15 cellular contexts compared by ENCODE assay signal in genomic region chr5:96218653-96219052, GRCh38.
DNase-seq lines count a peak whose midpoint lies in the region; ATAC-seq and TF ChIP-seq lines count a peak whose summit lies in the region.
"Had no signal": no experiment of that assay in that cellular context is flagged by ENCODE, and none has a peak within 500 bp of the region (broad histone marks: within the 10 kb centered on the region; RNA-seq: fewer than 3 reads in every experiment).

No MANE protein-coding gene starts in this region.

- peak; percentile 83 for ATAC-seq in WTC11
- no peak for ATAC-seq in GM18870 (IDR thresholded peaks at IDR 0.05; ENCODE audit: unreplicated experiment)
- ATAC-seq: CD8-positive, alpha-beta T cell had no signal

- no peak for TF ChIP-seq POLR2A in breast epithelium (IDR thresholded peaks at IDR 0.05)

- DNase-seq in MCF 10A (ENCODE audit: unreplicated experiment) (no peak), breast epithelium (ENCODE audit: low spot score in 2 of 2) (no peak), WTC11 (ENCODE audit: low spot score) (no peak), iPS-NIHi7 (ENCODE audit: extremely low spot score) (peak; percentile 22), T-helper 2 cell (no peak), hippocampal formation (lab: John Stamatoyannopoulos, UW) (no peak), NCI-H2227 (lab: John Stamatoyannopoulos, UW; ENCODE audit: unreplicated experiment) (no peak)
- DNase-seq: CD8-positive, alpha-beta T cell; COR-L47; DMS153; DMS79 treated with DMSO at 0.1 percent for 48 hours; EL had no signal

- H3K4me1 Mint-ChIP-seq in MCF 10A (ENCODE audit: insufficient read depth, unreplicated experiment), result peaks cover 13% of the 10 kb centered on the region
- H3K4me1 Mint-ChIP-seq in WTC11, result peaks cover 5% of the 10 kb centered on the region; the same call in 1 of the 2 replicates

- no peaks in the 10 kb centered on the region for H3K27me3 ChIP-seq in breast epithelium

- H3K9me3 Mint-ChIP-seq in MCF 10A (ENCODE audit: unreplicated experiment), result peaks cover 7% of the 10 kb centered on the region
- H3K9me3 Mint-ChIP-seq in WTC11, result peaks cover 3% of the 10 kb centered on the region; the same call in 1 of the 2 replicates
- H3K9me3 Mint-ChIP-seq: CD8-positive, alpha-beta T cell had no signal

- no peaks in the 10 kb centered on the region for H3K4me1 ChIP-seq in breast epithelium

- H3K36me3 Mint-ChIP-seq in MCF 10A (ENCODE audit: insufficient read depth, unreplicated experiment) (no peaks in the 10 kb centered on the region), WTC11 (no peaks in the 10 kb centered on the region)
- H3K36me3 Mint-ChIP-seq: CD14-positive monocyte; CD8-positive, alpha-beta T cell had no signal

- no peak overlapping the region for H3K4me3 ChIP-seq in breast epithelium

- TF ChIP-seq CTCF in MCF 10A (IDR thresholded peaks at IDR 0.05; ENCODE audit: unreplicated experiment) (no peak), breast epithelium (IDR thresholded peaks at IDR 0.05) (no peak), WTC11 (IDR thresholded peaks at IDR 0.05) (no peak)

- H3K27me3 Mint-ChIP-seq in MCF 10A (ENCODE audit: insufficient read depth, unreplicated experiment), result no peaks in the 10 kb centered on the region
- no peaks in the 10 kb centered on the region for H3K27me3 Mint-ChIP-seq in WTC11 (ENCODE audit: low read depth)

- no TSS peak for BruUV-seq in MCF 10A (replicated peaks; lab: Mats Ljungman, UMichigan)

- POLR2A ChIA-PET in MCF 10A (lab: Yijun Ruan, JAX) (interaction anchor here (0.5 to 1.4 kb wide), 4 partner anchors 9 to 47 kb away, joined by 3 to 4 read pairs (median 4); no protein-coding TSS in a partner anchor), WTC11 (lab: Charles Lee) (no interaction called here)

- peak overlapping the region; percentile 87 for H3K27ac Mint-ChIP-seq in MCF 10A (ENCODE audit: low read depth, unreplicated experiment)
- no peak overlapping the region for H3K27ac Mint-ChIP-seq in WTC11
- H3K27ac Mint-ChIP-seq: CD8-positive, alpha-beta T cell had no signal

- no peak overlapping the region for H3K4me3 Mint-ChIP-seq in MCF 10A (ENCODE audit: unreplicated experiment)
- no peak overlapping the region for H3K4me3 Mint-ChIP-seq in WTC11
- H3K4me3 Mint-ChIP-seq: CD14-positive monocyte; CD8-positive, alpha-beta T cell had no signal

- H3K27ac ChIP-seq in breast epithelium, result no peak overlapping the region
- H3K27ac ChIP-seq: 22Rv1 had no signal

- no peaks in the 10 kb centered on the region for H3K9me3 ChIP-seq in breast epithelium

- no peaks in the 10 kb centered on the region for H3K36me3 ChIP-seq in breast epithelium

- intact Hi-C loops in MCF 10A (cut with micrococcal nuclease), result no loop called here
- intact Hi-C loops in breast epithelium (cut with DNase I; ENCODE audit: low total_unique reads), result no loop called here

- CTCF ChIA-PET in MCF 10A (lab: Yijun Ruan, JAX) (interaction anchor here (0.9 to 1.2 kb wide), 4 partner anchors 30 to 362 kb away, joined by 3 read pairs; no protein-coding TSS in a partner anchor), WTC11 (lab: Charles Lee) (interaction anchor here (0.9 to 1.2 kb wide), 2 partner anchors 384 to 437 kb away, joined by 3 read pairs; no protein-coding TSS in a partner anchor)

TF ChIP-seq in WTC11, 78 proteins besides CTCF, POLR2A, EP300 and RAD21 (continues in another document):
- TF ChIP-seq ARID4B (CRISPR knock-in tag; IDR thresholded peaks at IDR 0.05; ENCODE audit: borderline replicate concordance), result no peak
- TF ChIP-seq HMGA2 (CRISPR knock-in tag; IDR thresholded peaks at IDR 0.05), result no peak
- no peak for TF ChIP-seq NFATC4 (CRISPR knock-in tag; IDR thresholded peaks at IDR 0.05)
- TF ChIP-seq CBFB (CRISPR knock-in tag; IDR thresholded peaks at IDR 0.05; ENCODE audit: low read depth), result no peak
- no peak for TF ChIP-seq SMAD4 (CRISPR knock-in tag; IDR thresholded peaks at IDR 0.05)
- no peak for TF ChIP-seq HMGXB4 (CRISPR knock-in tag; IDR thresholded peaks at IDR 0.05)
- no peak for TF ChIP-seq ESRRA (CRISPR knock-in tag; IDR thresholded peaks at IDR 0.05; ENCODE audit: borderline replicate concordance)
- no peak for TF ChIP-seq SOX15 (CRISPR knock-in tag; IDR thresholded peaks at IDR 0.05)
- no peak for TF ChIP-seq ZNF317 (CRISPR knock-in tag; IDR thresholded peaks at IDR 0.05; ENCODE audit: borderline replicate concordance, low read depth)
- no peak for TF ChIP-seq MAX (CRISPR knock-in tag; IDR thresholded peaks at IDR 0.05)
- no peak for TF ChIP-seq GTF2I (CRISPR knock-in tag; conservative IDR thresholded peaks at IDR 0.05)
- TF ChIP-seq NR1H2 (CRISPR knock-in tag; IDR thresholded peaks at IDR 0.05), result no peak
- no peak for TF ChIP-seq TP53 (CRISPR knock-in tag; IDR thresholded peaks at IDR 0.05)
- no peak for TF ChIP-seq E2F4 (CRISPR knock-in tag; IDR thresholded peaks at IDR 0.05; ENCODE audit: borderline replicate concordance, low read depth)
- no peak for TF ChIP-seq EMX1 (CRISPR knock-in tag; IDR thresholded peaks at IDR 0.05)
- TF ChIP-seq FOXP1 (CRISPR knock-in tag; IDR thresholded peaks at IDR 0.05; ENCODE audit: borderline replicate concordance), result no peak
- TF ChIP-seq PREB (CRISPR knock-in tag; IDR thresholded peaks at IDR 0.05; ENCODE audit: borderline replicate concordance), result no peak
